In the genomic region with DNA sequence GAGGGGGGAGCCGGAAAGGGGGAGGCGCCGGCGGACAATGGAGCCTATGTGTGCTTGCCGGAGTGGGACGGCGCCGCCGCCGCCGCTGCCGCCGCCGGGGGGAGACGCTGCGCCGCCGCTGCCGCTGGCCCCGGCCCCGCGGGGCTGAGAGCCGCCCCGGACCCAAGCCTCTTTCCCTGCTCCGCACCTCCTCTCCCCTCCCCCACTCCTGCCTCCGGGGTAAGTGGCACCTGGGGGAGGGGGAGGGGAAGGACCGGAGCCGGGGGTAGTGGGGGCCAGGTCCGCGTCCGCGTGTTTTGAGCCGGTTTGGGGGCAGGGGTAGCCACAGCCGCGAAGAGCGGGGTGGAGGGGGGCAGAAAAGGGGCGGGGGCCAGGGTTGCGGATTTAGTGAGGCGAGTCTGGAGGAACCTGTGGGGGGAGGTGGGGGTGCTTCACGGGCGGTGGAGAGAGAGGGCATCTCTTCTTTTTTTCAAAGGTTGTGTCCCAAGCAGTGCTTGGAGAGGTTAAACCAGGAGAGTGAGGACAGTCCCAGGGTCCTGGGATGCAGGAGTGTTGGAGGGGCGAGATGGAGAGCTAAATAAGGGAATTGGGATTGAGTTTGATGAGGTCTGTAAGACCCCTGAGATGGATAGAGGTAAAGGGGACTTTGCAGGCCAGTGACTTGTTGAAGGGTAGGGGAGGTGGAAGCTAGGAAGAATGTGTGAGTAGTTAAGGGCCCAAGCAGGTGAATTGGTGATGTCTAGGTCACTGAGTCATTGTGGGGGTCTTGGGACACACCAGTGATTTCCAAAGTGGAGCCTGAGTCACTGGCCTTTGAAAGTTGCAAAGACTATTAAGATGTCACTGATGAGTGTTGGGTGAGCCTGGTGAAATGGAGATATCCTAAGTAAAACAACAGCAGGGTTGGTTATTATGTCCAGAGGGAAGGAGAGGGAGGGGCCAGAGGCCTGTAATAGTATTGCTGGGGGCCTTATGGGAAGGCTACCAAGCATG, we compare ENCODE assay signal across 8 cellular contexts.
DNase-seq lines count a peak whose midpoint lies in the region; ATAC-seq lines count a peak whose summit lies in the region.

No MANE protein-coding gene starts in this region.

- H3K4me3 Mint-ChIP-seq in activated naive CD8-positive, alpha-beta T cell treated with anti-CD3 and anti-CD28 coated beads, Interleukin-2, amount 50 U/mL, for 24 hours, result peak overlapping the region; percentile 96
- peak overlapping the region; percentile 98 for H3K4me3 Mint-ChIP-seq in stimulated activated memory B cell treated with anti-CD40 and anti-IgM and Interleukin-4, amounts not matched to agents 10 μg/mL and 1 μg/mL and 100 μg/mL, for 72 hours

- peak; percentile 42 for ATAC-seq in activated naive CD8-positive, alpha-beta T cell treated with anti-CD3 and anti-CD28 coated beads, Interleukin-2, amount 50 U/mL, for 24 hours
- ATAC-seq in stimulated activated memory B cell treated with anti-CD40 and anti-IgM and Interleukin-4, amounts not matched to agents 10 μg/mL and 1 μg/mL and 100 μg/mL, for 72 hours, result no peak
- ATAC-seq in GM21367 (IDR thresholded peaks at IDR 0.05; ENCODE audit: unreplicated experiment), result no peak

- H3K27me3 Mint-ChIP-seq in activated naive CD8-positive, alpha-beta T cell treated with anti-CD3 and anti-CD28 coated beads, Interleukin-2, amount 50 U/mL, for 24 hours, result no peaks in the 10 kb centered on the region
- no peaks in the 10 kb centered on the region for H3K27me3 Mint-ChIP-seq in stimulated activated memory B cell treated with anti-CD40 and anti-IgM and Interleukin-4, amounts not matched to agents 10 μg/mL and 1 μg/mL and 100 μg/mL, for 72 hours

- peaks cover 34% of the 10 kb centered on the region for H3K4me1 Mint-ChIP-seq in activated naive CD8-positive, alpha-beta T cell treated with anti-CD3 and anti-CD28 coated beads, Interleukin-2, amount 50 U/mL, for 24 hours
- H3K4me1 Mint-ChIP-seq in stimulated activated memory B cell treated with anti-CD40 and anti-IgM and Interleukin-4, amounts not matched to agents 10 μg/mL and 1 μg/mL and 100 μg/mL, for 72 hours, result peaks cover 22% of the 10 kb centered on the region

- peak overlapping the region; percentile 89 for H3K27ac Mint-ChIP-seq in activated naive CD8-positive, alpha-beta T cell treated with anti-CD3 and anti-CD28 coated beads, Interleukin-2, amount 50 U/mL, for 24 hours
- peak overlapping the region; percentile 43 for H3K27ac Mint-ChIP-seq in stimulated activated memory B cell treated with anti-CD40 and anti-IgM and Interleukin-4, amounts not matched to agents 10 μg/mL and 1 μg/mL and 100 μg/mL, for 72 hours

- H3K9me3 Mint-ChIP-seq in activated naive CD8-positive, alpha-beta T cell treated with anti-CD3 and anti-CD28 coated beads, Interleukin-2, amount 50 U/mL, for 24 hours, result no peaks in the 10 kb centered on the region
- H3K9me3 Mint-ChIP-seq in stimulated activated memory B cell treated with anti-CD40 and anti-IgM and Interleukin-4, amounts not matched to agents 10 μg/mL and 1 μg/mL and 100 μg/mL, for 72 hours, result no peaks in the 10 kb centered on the region

- peak; percentile 13 for DNase-seq in activated naive CD4-positive, alpha-beta T cell treated with Interleukin-2 at 50 U/mL for 16 hours
- DNase-seq in activated naive CD4-positive, alpha-beta T cell (lab: John Stamatoyannopoulos, UW), result no peak
- DNase-seq in NCI-H1105 (lab: John Stamatoyannopoulos, UW), result peak; percentile 39
- peak; percentile 30 for DNase-seq in activated naive CD8-positive, alpha-beta T cell treated with anti-CD3 and anti-CD28 coated beads, Interleukin-2, amount 50 U/mL, for 24 hours
- DNase-seq in islet precursor cell, result peak; percentile 80
- no peak for DNase-seq in midbrain (lab: John Stamatoyannopoulos, UW)

- H3K36me3 Mint-ChIP-seq in activated naive CD8-positive, alpha-beta T cell treated with anti-CD3 and anti-CD28 coated beads, Interleukin-2, amount 50 U/mL, for 24 hours (ENCODE audit: low read depth), result peaks cover 14% of the 10 kb centered on the region
- H3K36me3 Mint-ChIP-seq in stimulated activated memory B cell treated with anti-CD40 and anti-IgM and Interleukin-4, amounts not matched to agents 10 μg/mL and 1 μg/mL and 100 μg/mL, for 72 hours, result peaks cover 6% of the 10 kb centered on the region

Comparison
In these comparisons a context has a peak if more than half of its experiments do, and no peak if none do; other contexts are left out.
1. DNase-seq: peak in activated naive CD4-positive, alpha-beta T cell treated with Interleukin-2 at 50 U/mL for 16 hours (single experiment), NCI-H1105 (single experiment), activated naive CD8-positive, alpha-beta T cell treated with anti-CD3 and anti-CD28 coated beads, Interleukin-2, amount 50 U/mL, for 24 hours (single experiment) and islet precursor cell (single experiment); none in activated naive CD4-positive, alpha-beta T cell (0 of 4) and midbrain (single experiment).